ENCODE assay signal across 22 cellular contexts in genomic region chr14:59155886-59156285, GRCh38. TPM values are rescaled to one million over a fixed set of nuclear protein-coding genes. Genes with fewer than 3 reads are reported as not detected.
A peak's percentile ranks its signal among the peaks of the same experiment; 100 is the strongest.
DNase-seq lines count a peak whose midpoint lies in the region; ATAC-seq and TF ChIP-seq lines count a peak whose summit lies in the region.
"Had no signal": no experiment of that assay in that cellular context is flagged by ENCODE, and none has a peak within 500 bp of the region (broad histone marks: within the 10 kb centered on the region; RNA-seq: fewer than 3 reads in every experiment).

No MANE protein-coding gene starts in this region.

- no peak overlapping the region for H3K18ac ChIP-seq in mesenchymal stem cell (ENCODE audit: low read depth in 1 of 2, low read length in 2 of 2)

- no peak overlapping the region for H3K4me2 ChIP-seq in mesenchymal stem cell (ENCODE audit: low read length, poor library complexity, severe bottlenecking)

- no peaks in the 10 kb centered on the region for H3K9me3 ChIP-seq in mesenchymal stem cell (ENCODE audit: control insufficient read depth, low read length)
- H3K9me3 ChIP-seq in sigmoid colon = no peaks in the 10 kb centered on the region

- no peaks in the 10 kb centered on the region for H3K27me3 ChIP-seq in mesenchymal stem cell (ENCODE audit: control insufficient read depth in 1 of 2, insufficient read depth in 1 of 2, low read length in 2 of 2)
- no peaks in the 10 kb centered on the region for H3K27me3 ChIP-seq in sigmoid colon

- H3K79me1 ChIP-seq in mesenchymal stem cell (replicated peaks; ENCODE audit: low read length, poor library complexity, severe bottlenecking) = no peaks in the 10 kb centered on the region

- intact Hi-C loops in sigmoid colon (cut with DNase I) = no loop called here

- H4K91ac ChIP-seq in mesenchymal stem cell (ENCODE audit: low read length) = no peak overlapping the region

- no peak overlapping the region for H3K4ac ChIP-seq in mesenchymal stem cell (ENCODE audit: low read depth in 1 of 2, low read length in 2 of 2)

- no peak overlapping the region for H2BK120ac ChIP-seq in mesenchymal stem cell (ENCODE audit: low read depth, low read length)

- no peak overlapping the region for H2BK5ac ChIP-seq in mesenchymal stem cell (ENCODE audit: low read depth, low read length, poor library complexity, severe bottlenecking)

- no peak overlapping the region for H3K27ac ChIP-seq in mesenchymal stem cell (ENCODE audit: low read length, poor library complexity, severe bottlenecking)
- H3K27ac ChIP-seq in sigmoid colon = no peak overlapping the region
- H3K27ac ChIP-seq: RWPE1 had no signal

- H3K23ac ChIP-seq in mesenchymal stem cell (ENCODE audit: low read length in 2 of 2) = no peak overlapping the region

- no peak overlapping the region for H2AFZ ChIP-seq in mesenchymal stem cell (ENCODE audit: low read depth, low read length)

- H2AK5ac ChIP-seq in mesenchymal stem cell (ENCODE audit: low read length, severe bottlenecking) = no peak overlapping the region

- TF ChIP-seq POLR2A in sigmoid colon (IDR thresholded peaks at IDR 0.05) = no peak

- no peak overlapping the region for H4K8ac ChIP-seq in mesenchymal stem cell (ENCODE audit: low read length)

- no peak overlapping the region for H2BK15ac ChIP-seq in mesenchymal stem cell (ENCODE audit: low read depth, poor library complexity, severe bottlenecking)

- no peak overlapping the region for H3K14ac ChIP-seq in mesenchymal stem cell (ENCODE audit: low read length in 2 of 2)

- ATAC-seq in HG03342 (IDR thresholded peaks at IDR 0.05; ENCODE audit: unreplicated experiment) (no peak), GM21360 (IDR thresholded peaks at IDR 0.05; ENCODE audit: unreplicated experiment) (no peak)
- ATAC-seq: K562, Panc1 had no signal

- H3K9ac ChIP-seq in mesenchymal stem cell (ENCODE audit: low read length) = no peak overlapping the region

- H3K4me1 ChIP-seq in mesenchymal stem cell (ENCODE audit: control insufficient read depth, insufficient read depth, low read depth, low read length) (no peaks in the 10 kb centered on the region), sigmoid colon (no peaks in the 10 kb centered on the region)

- H3K36me3 ChIP-seq in mesenchymal stem cell (ENCODE audit: control insufficient read depth in 1 of 2, insufficient read depth in 2 of 2, low read depth in 1 of 2, low read length in 2 of 2) = no peaks in the 10 kb centered on the region
- no peaks in the 10 kb centered on the region for H3K36me3 ChIP-seq in sigmoid colon

- no peak for TF ChIP-seq CTCF in sigmoid colon (IDR thresholded peaks at IDR 0.05)

- 81% methylated on average over 2 of the region's 3 CpGs for WGBS in mesenchymal stem cell
- WGBS in sigmoid colon, 2 donors = 34 to 64% methylated on average over 3 of the region's 3 CpGs

- H2BK12ac ChIP-seq in mesenchymal stem cell (ENCODE audit: low read length in 2 of 2) = no peak overlapping the region

- TF ChIP-seq EP300 in sigmoid colon (IDR thresholded peaks at IDR 0.05) = no peak

- H3K4me3 ChIP-seq in mesenchymal stem cell (ENCODE audit: insufficient read depth in 1 of 2, low read depth in 1 of 2, low read length in 2 of 2) (no peak overlapping the region), sigmoid colon (no peak overlapping the region)
- H3K4me3 ChIP-seq: K562 had no signal

- DNase-seq in NCI-H69 (lab: John Stamatoyannopoulos, UW) = peak; percentile 32
- peak; percentile 49 for DNase-seq in astrocyte of the hippocampus (ENCODE audit: low read depth, low spot score)
- peak; percentile 8 for DNase-seq in mesenchymal stem cell
- DNase-seq in sigmoid colon = no peak
- no peak for DNase-seq in kidney tubule cell (ENCODE audit: low spot score)
- DNase-seq: C1 segment of cervical spinal cord; CD4-positive, alpha-beta memory T cell; COR-L47; HCEC 1CT; Kasumi-1; NCI-H1092 treated with DMSO at 0.1 percent for 48 hours; NCI-H1436 treated with DMSO at 0.1 percent for 48 hours; NCI-H1930; NCI-H2107; NCI-H446; NCI-H524 treated with DMSO at 0.1 percent for 48 hours; SHP77 had no signal

RNA-seq across cellular contexts. Expression of gene DAAM1, which starts 32.6 kb away (rescaled TPM):
- polyA plus RNA-seq in mesenchymal stem cell (2013, experiment 1 of 2) = 10.1 TPM
- 11.0 TPM for polyA plus RNA-seq in mesenchymal stem cell (2013, experiment 2 of 2)
- total RNA-seq in sigmoid colon = 10 to 100 TPM; 47.5 to 77.8 (median 66.6) TPM
- 10 to 100 TPM; 11.4 to 19.2 (median 16.0) TPM for polyA plus RNA-seq in sigmoid colon

Comparison
In these comparisons a context has a peak if more than half of its experiments do, and no peak if none do; other contexts are left out.
1. DNase-seq: peak in NCI-H69 (single experiment), astrocyte of the hippocampus (single experiment) and mesenchymal stem cell (single experiment); none in sigmoid colon (single experiment) and kidney tubule cell (single experiment).